In the genomic region with DNA sequence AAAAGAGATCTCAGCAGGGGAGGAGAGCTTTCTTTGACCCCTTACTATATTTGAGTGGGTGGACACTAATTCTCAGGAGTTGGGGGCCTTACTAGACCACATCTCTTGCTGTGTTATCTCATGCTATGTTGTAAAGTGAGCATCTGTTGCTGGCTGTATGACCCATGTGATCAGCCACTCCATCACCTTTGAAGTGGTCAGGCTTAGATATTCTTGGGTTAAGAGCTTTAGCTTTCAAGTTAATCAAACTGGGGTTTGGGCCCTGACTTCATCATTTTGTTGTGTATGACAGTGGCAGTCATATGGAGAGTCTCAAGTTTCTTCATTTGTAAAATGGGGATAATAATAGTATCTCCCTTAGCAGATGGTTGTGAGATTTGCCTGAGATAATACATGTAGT, we compare ENCODE assay signal across 20 cellular contexts.
"Had no signal": no experiment of that assay in that cellular context is flagged by ENCODE, and none has a peak within 500 bp of the region (broad histone marks: within the 10 kb centered on the region; RNA-seq: fewer than 3 reads in every experiment).

No MANE protein-coding gene starts in this region.

- H3K4me3 ChIP-seq: esophagus muscularis mucosa, gastroesophageal sphincter, heart left ventricle, sigmoid colon, tibial artery, uterus had no signal

- H3K4me3 Mint-ChIP-seq: activated CD4-positive, alpha-beta T cell treated with anti-CD3 and anti-CD28 coated beads, Interleukin-2, amount 10 ng/mL, durations not matched to agents 24 days and 14 days; activated naive CD8-positive, alpha-beta T cell treated with anti-CD3 and anti-CD28 coated beads for 36 hours; memory B cell; stimulated activated naive B cell treated with anti-CD40 and anti-IgM and Interleukin-4, amounts not matched to agents 10 μg/mL and 1 μg/mL and 100 μg/mL, for 72 hours; T-helper 2 cell treated with Interferon-gamma antibody and Interleukin-4, amounts not matched to agents 5 μg/mL and 100 μg/mL, for 36 hours; WTC11 had no signal

- ATAC-seq: gastroesophageal sphincter; stimulated activated naive B cell treated with anti-CD40 and anti-IgM and Interleukin-4, amounts not matched to agents 10 μg/mL and 1 μg/mL and 100 μg/mL, for 72 hours; WTC11 had no signal

- H3K36me3 Mint-ChIP-seq: WTC11 had no signal

- H3K27ac Mint-ChIP-seq: activated CD4-positive, alpha-beta T cell treated with anti-CD3 and anti-CD28 coated beads, Interleukin-2, amount 10 ng/mL, durations not matched to agents 24 days and 14 days; activated naive CD8-positive, alpha-beta T cell treated with anti-CD3 and anti-CD28 coated beads for 36 hours; memory B cell; stimulated activated naive B cell treated with anti-CD40 and anti-IgM and Interleukin-4, amounts not matched to agents 10 μg/mL and 1 μg/mL and 100 μg/mL, for 72 hours; T-helper 2 cell treated with Interferon-gamma antibody and Interleukin-4, amounts not matched to agents 5 μg/mL and 100 μg/mL, for 36 hours; WTC11 had no signal

- H3K9me3 ChIP-seq: esophagus muscularis mucosa, gastroesophageal sphincter, heart left ventricle, sigmoid colon, tibial artery, uterus had no signal

- H3K27ac ChIP-seq: brain microvascular endothelial cell, esophagus muscularis mucosa, gastroesophageal sphincter, heart left ventricle, sigmoid colon, tibial artery, uterus had no signal

- H3K4me1 ChIP-seq: uterus had no signal

- DNase-seq: activated CD4-positive, alpha-beta T cell treated with anti-CD3 and anti-CD28 coated beads, Interleukin-2, amount 10 ng/mL, durations not matched to agents 24 days and 14 days; activated CD8-positive, alpha-beta memory T cell treated with anti-CD3 and anti-CD28 coated beads, Interleukin-2, amount 50 U/mL, for 4 hours; activated gamma-delta T cell treated with Interleukin-2 at 50 U/mL for 16 hours; activated naive CD8-positive, alpha-beta T cell treated with anti-CD3 and anti-CD28 coated beads for 36 hours; activated T-cell treated with anti-CD3 and anti-CD28 coated beads, Interleukin-2, amount 50 U/mL, for 48 hours; brain microvascular endothelial cell; cortex of kidney; heart left ventricle; occipital lobe; posterior cingulate gyrus; sigmoid colon; stimulated activated naive B cell treated with anti-CD40 and anti-IgM and Interleukin-4, amounts not matched to agents 10 μg/mL and 1 μg/mL and 100 μg/mL, for 72 hours; SW 1271; tibial artery; uterus had no signal

- H3K36me3 ChIP-seq: brain microvascular endothelial cell, esophagus muscularis mucosa, heart left ventricle, sigmoid colon, tibial artery, uterus had no signal

- H3K9me3 Mint-ChIP-seq: activated CD4-positive, alpha-beta T cell treated with anti-CD3 and anti-CD28 coated beads, Interleukin-2, amount 10 ng/mL, durations not matched to agents 24 days and 14 days; activated naive CD8-positive, alpha-beta T cell treated with anti-CD3 and anti-CD28 coated beads for 36 hours; memory B cell; stimulated activated naive B cell treated with anti-CD40 and anti-IgM and Interleukin-4, amounts not matched to agents 10 μg/mL and 1 μg/mL and 100 μg/mL, for 72 hours; T-helper 2 cell treated with Interferon-gamma antibody and Interleukin-4, amounts not matched to agents 5 μg/mL and 100 μg/mL, for 36 hours had no signal

- H3K27me3 ChIP-seq: brain microvascular endothelial cell, esophagus muscularis mucosa, gastroesophageal sphincter, heart left ventricle, sigmoid colon, tibial artery, uterus had no signal

- H3K27me3 Mint-ChIP-seq: activated CD4-positive, alpha-beta T cell treated with anti-CD3 and anti-CD28 coated beads, Interleukin-2, amount 10 ng/mL, durations not matched to agents 24 days and 14 days; activated naive CD8-positive, alpha-beta T cell treated with anti-CD3 and anti-CD28 coated beads for 36 hours; memory B cell; stimulated activated naive B cell treated with anti-CD40 and anti-IgM and Interleukin-4, amounts not matched to agents 10 μg/mL and 1 μg/mL and 100 μg/mL, for 72 hours had no signal
